Comparison of ENCODE assay signal across 23 cellular contexts in the genomic region with DNA sequence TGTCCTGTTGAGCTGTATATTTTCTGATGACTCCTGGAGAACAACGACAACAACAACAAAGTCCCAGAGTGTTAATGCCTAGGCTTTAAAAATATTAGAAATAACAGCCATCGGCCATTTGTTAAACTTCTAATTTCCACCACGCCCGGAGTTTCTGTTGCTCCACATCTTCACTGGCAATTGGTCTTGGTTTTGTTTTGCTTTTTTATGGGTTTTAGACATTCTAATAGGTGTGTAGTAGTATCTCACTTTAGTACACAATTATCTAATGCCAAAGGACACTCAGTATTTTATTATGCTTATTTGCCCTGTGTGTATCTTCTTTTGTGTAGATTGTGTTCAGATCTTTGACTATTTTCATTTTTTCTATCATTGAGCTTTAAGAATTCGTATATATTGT. TPM values are rescaled to one million over a fixed set of nuclear protein-coding genes. Genes with fewer than 3 reads are reported as not detected.
DNase-seq lines count a peak whose midpoint lies in the region; ATAC-seq, FAIRE-seq and TF ChIP-seq lines count a peak whose summit lies in the region.
"Had no signal": no experiment of that assay in that cellular context is flagged by ENCODE, and none has a peak within 500 bp of the region (broad histone marks: within the 10 kb centered on the region; RNA-seq: fewer than 3 reads in every experiment).

No MANE protein-coding gene starts in this region.

- H3K4me1 ChIP-seq in HEK293 (ENCODE audit: control insufficient read depth, insufficient read depth, low read length) (no peaks in the 10 kb centered on the region), K562 (replicated peaks in 1 of 2; ENCODE audit: control insufficient read depth in 2 of 2, insufficient read depth in 2 of 2, low read length in 2 of 2) (peaks cover 0 to 5% of the 10 kb centered on the region in 2 experiments; a peak in 2 of 5 replicates), tibial nerve (no peaks in the 10 kb centered on the region)
- H3K4me1 ChIP-seq: BE2C, BLaER1 had no signal

- in situ Hi-C loops in K562 (cut with MboI) = no loop called here

- no peak overlapping the region for H3K4me3 ChIP-seq in HEK293 (ENCODE audit: low read depth, low read length)
- no peak overlapping the region for H3K4me3 ChIP-seq in K562
- H3K4me3 ChIP-seq in tibial nerve = no peak overlapping the region
- H3K4me3 ChIP-seq: BLaER1 had no signal

- intact Hi-C loops in K562 (cut with micrococcal nuclease) = no loop called here

- H3K79me2 ChIP-seq in K562 (ENCODE audit: control insufficient read depth, insufficient read depth, low read length) = peaks cover 25% of the 10 kb centered on the region

- H3K27me3 Mint-ChIP-seq in chondrocyte (ENCODE audit: low read depth) = peaks cover 2% of the 10 kb centered on the region
- H3K27me3 Mint-ChIP-seq: CD4-positive, alpha-beta memory T cell; CD4-positive, CD25-positive, alpha-beta regulatory T cell had no signal

- H3K27ac Mint-ChIP-seq in chondrocyte (ENCODE audit: unreplicated experiment) = no peak overlapping the region
- H3K27ac Mint-ChIP-seq: CD14-positive monocyte; CD4-positive, alpha-beta memory T cell; CD4-positive, CD25-positive, alpha-beta regulatory T cell; CD8-positive, alpha-beta memory T cell had no signal

- H3K27me3 ChIP-seq in K562 (ENCODE audit: control insufficient read depth in 2 of 2, insufficient read depth in 2 of 2, low read length in 2 of 2) (no peaks in the 10 kb centered on the region), tibial nerve (no peaks in the 10 kb centered on the region)
- H3K27me3 ChIP-seq: BE2C had no signal

- 80% methylated on average over 5 of the region's 5 CpGs for WGBS in K562 (ENCODE audit: insufficient coverage, low coverage, missing lambda C conversion rate)
- 77 to 91% methylated on average over 5 of the region's 5 CpGs for WGBS in tibial nerve, 2 donors

- H3K36me3 ChIP-seq in HEK293 (ENCODE audit: control insufficient read depth in 2 of 2, insufficient read depth in 1 of 2, low read length in 2 of 2) (no peaks in the 10 kb centered on the region), K562 (ENCODE audit: control insufficient read depth, insufficient read depth, low read length) (peaks cover 30% of the 10 kb centered on the region), tibial nerve (no peaks in the 10 kb centered on the region)
- H3K36me3 ChIP-seq: BE2C, BLaER1 had no signal

- peaks cover 26% of the 10 kb centered on the region for H3K9me3 Mint-ChIP-seq in chondrocyte (ENCODE audit: low read depth)
- H3K9me3 Mint-ChIP-seq: CD4-positive, CD25-positive, alpha-beta regulatory T cell; CD8-positive, alpha-beta memory T cell had no signal

- no peak for DNase-seq in K562 (ENCODE audit: extremely low read depth in 1 of 4, low spot score in 3 of 4)
- DNase-seq in tibial nerve (ENCODE audit: low spot score in 2 of 2) = no peak
- DNase-seq in chondrocyte (ENCODE audit: low spot score) = no peak
- no peak for DNase-seq in DMS53 treated with DMSO at 0.1 percent for 48 hours (lab: John Stamatoyannopoulos, UW; ENCODE audit: unreplicated experiment)
- DNase-seq: 8988T; BE2C; C1 segment of cervical spinal cord; CD4-positive, alpha-beta memory T cell; CD4-positive, CD25-positive, alpha-beta regulatory T cell; CD8-positive, alpha-beta memory T cell; COR-L47; DMS 273 treated with DMSO at 0.1 percent for 48 hours; DMS153; DMS53; DMS79 treated with DMSO at 0.1 percent for 48 hours; GF-D8 had no signal

- no peak overlapping the region for H3K4me2 ChIP-seq in K562 (ENCODE audit: insufficient read depth, low read length)
- H3K4me2 ChIP-seq: BLaER1 had no signal

- no TSS peak for BruUV-seq in K562 (replicated peaks; lab: Mats Ljungman, UMichigan)

- H3K4me3 Mint-ChIP-seq in chondrocyte (ENCODE audit: unreplicated experiment) = no peak overlapping the region
- H3K4me3 Mint-ChIP-seq: CD14-positive monocyte; CD4-positive, alpha-beta memory T cell; CD4-positive, CD25-positive, alpha-beta regulatory T cell; CD8-positive, alpha-beta memory T cell had no signal

- POLR2A ChIA-PET in HEK293 (lab: Yijun Ruan, JAX) = no interaction called here
- POLR2A ChIA-PET in K562 (lab: Yijun Ruan, JAX) = interaction anchor here (1.5 kb wide), 1 partner anchor 11 kb away, joined by 4 read pairs; no protein-coding TSS in a partner anchor

- no peaks in the 10 kb centered on the region for H3K4me1 Mint-ChIP-seq in chondrocyte (ENCODE audit: low read depth)
- H3K4me1 Mint-ChIP-seq: CD14-positive monocyte; CD4-positive, alpha-beta memory T cell; CD4-positive, CD25-positive, alpha-beta regulatory T cell; CD8-positive, alpha-beta memory T cell had no signal

- no peak for TF ChIP-seq CTCF in HEK293 (tag by site-specific recombination; IDR thresholded peaks at IDR 0.05)
- TF ChIP-seq CTCF in K562 (IDR thresholded peaks at IDR 0.05 in 2 of 3, conservative IDR thresholded peaks at IDR 0.05 in 1 of 3; ENCODE audit: insufficient read depth in 2 of 3, low read depth in 1 of 3, low read length in 3 of 3) = no peak
- TF ChIP-seq CTCF in tibial nerve (IDR thresholded peaks at IDR 0.05) = no peak
- TF ChIP-seq CTCF in chondrocyte (IDR thresholded peaks at IDR 0.05) = no peak

- no peak for ATAC-seq in K562

- H3K9me3 ChIP-seq in HEK293 (ENCODE audit: control insufficient read depth, insufficient read depth, low read depth, low read length) (no peaks in the 10 kb centered on the region), K562 (replicated peaks; ENCODE audit: control insufficient read depth, insufficient read depth, low read depth, low read length) (no peaks in the 10 kb centered on the region), tibial nerve (no peaks in the 10 kb centered on the region)
- H3K9me3 ChIP-seq: BE2C, BLaER1 had no signal

- CTCF ChIA-PET in HEK293 (lab: Yijun Ruan, JAX) (interaction anchor here (0.6 kb wide), 1 partner anchor 258 kb away, joined by 5 read pairs; no protein-coding TSS in a partner anchor), K562 (lab: Yijun Ruan, JAX; ENCODE audit: low intra/inter-chr PET ratio) (no interaction called here)

- H4K20me1 ChIP-seq in K562 (replicated peaks; ENCODE audit: control insufficient read depth, insufficient read depth, low read length) = no peaks in the 10 kb centered on the region
- H4K20me1 ChIP-seq: BLaER1 had no signal

- FAIRE-seq in K562 (lab: Jason Lieb, UNC) = no peak
- FAIRE-seq: A204.1, G401.6, GM12891, GM19239 had no signal

- H3K9ac ChIP-seq in K562 (ENCODE audit: insufficient read depth in 1 of 2, low read depth in 2 of 2, low read length in 2 of 2) = no peak overlapping the region
- H3K9ac ChIP-seq: BLaER1 had no signal

- H3K36me3 Mint-ChIP-seq in chondrocyte (ENCODE audit: low read depth) = no peaks in the 10 kb centered on the region
- H3K36me3 Mint-ChIP-seq: CD14-positive monocyte; CD4-positive, alpha-beta memory T cell; CD4-positive, CD25-positive, alpha-beta regulatory T cell; CD8-positive, alpha-beta memory T cell had no signal

- no peak overlapping the region for H3K27ac ChIP-seq in HEK293 (ENCODE audit: extremely low read depth, low read depth, low read length)
- H3K27ac ChIP-seq in K562 (ENCODE audit: extremely low read depth, low read depth, low read length) = no peak overlapping the region
- H3K27ac ChIP-seq in tibial nerve = no peak overlapping the region
- H3K27ac ChIP-seq: BLaER1 had no signal

- H2AFZ ChIP-seq in K562 (ENCODE audit: low read depth, low read length) = no peak overlapping the region

- TF ChIP-seq EP300 in K562 (IDR thresholded peaks at IDR 0.05; ENCODE audit: low read length) (no peak), tibial nerve (IDR thresholded peaks at IDR 0.05) (no peak)

- H3K9me1 ChIP-seq in K562 (ENCODE audit: control insufficient read depth, insufficient read depth, low read length) = no peaks in the 10 kb centered on the region

- no peak for TF ChIP-seq RAD21 in K562 (CRISPR knock-in tag; conservative IDR thresholded peaks at IDR 0.05 in 1 of 2, IDR thresholded peaks at IDR 0.05 in 1 of 2)

- no peak for TF ChIP-seq POLR2A in K562 (conservative IDR thresholded peaks at IDR 0.05)
- no peak for TF ChIP-seq POLR2A in tibial nerve (IDR thresholded peaks at IDR 0.05)

RNA-seq across cellular contexts. Expression of gene MAGEA12, which starts 5.0 kb away (rescaled TPM):
- total RNA-seq in K562 (2011; cell fraction: chromatin; rRNA removed; ENCODE audit: low replicate concordance) = 26.1 and 44.4 TPM in 2 replicates
- total RNA-seq in K562 (2011; cell fraction: nucleolus; rRNA removed) = 32.0 and 38.4 TPM in 2 replicates
- 25.9 and 32.9 TPM in 2 replicates for total RNA-seq in K562 (2011; cell fraction: nucleoplasm; rRNA removed)
- 93.3 and 103 TPM in 2 replicates for total RNA-seq in K562 (2014; rRNA removed)
- 64.0 and 71.3 TPM in 2 replicates for total RNA-seq in K562 (2014; rRNA removed; fragmentation: Illumina TruSeq; extraction: Trizol)
- 77.4 and 78.2 TPM in 2 replicates for total RNA-seq in K562 (2015; rRNA removed; fragmentation: Illumina TruSeq; extraction: Trizol)
- 76.2 and 80.4 TPM in 2 replicates for total RNA-seq in K562 (2021)
- polyA plus RNA-seq in K562 (2011; rRNA removed) = 87.8 and 93.3 TPM in 2 replicates
- 88.8 and 131 TPM in 2 replicates for polyA plus RNA-seq in K562 (2011; cell fraction: cytosol; rRNA removed)
- 66.7 and 76.6 TPM in 2 replicates for polyA plus RNA-seq in K562 (2011; cell fraction: nucleus; rRNA removed)
- polyA plus RNA-seq in K562 (2012) = 63.9 and 70.3 TPM in 2 replicates
- polyA plus RNA-seq in K562 (2014; fragmentation: Illumina TruSeq; extraction: Trizol) = 91.2 and 91.4 TPM in 2 replicates
- 10 to 100 TPM; 53.4 to 74.0 TPM for polyA plus RNA-seq in K562 (2014; fragmentation: Nextera tagmentation; extraction: Ambion mirVana)
- 95.5 and 101 TPM in 2 replicates for polyA plus RNA-seq in K562 (2014; rRNA removed)
- 46.4 and 53.9 TPM in 2 replicates for polyA minus RNA-seq in K562 (2011; rRNA and poly(A)+ RNA removed)
- 29.9 and 39.7 TPM in 2 replicates for polyA minus RNA-seq in K562 (2011; cell fraction: cytosol; rRNA and poly(A)+ RNA removed)
- polyA minus RNA-seq in K562 (2011; cell fraction: nucleus; rRNA and poly(A)+ RNA removed) = 17.8 and 29.2 TPM in 2 replicates
- not detected for total RNA-seq in tibial nerve
- total RNA-seq in chondrocyte = not detected in 3 replicates
- total RNA-seq: CD4-positive, alpha-beta memory T cell; CD4-positive, CD25-positive, alpha-beta regulatory T cell; CD8-positive, alpha-beta memory T cell had no signal
- polyA plus RNA-seq: CD14-positive monocyte; CD4-positive, alpha-beta memory T cell; CD4-positive, CD25-positive, alpha-beta regulatory T cell; CD8-positive, alpha-beta memory T cell had no signal

RNA-seq across cellular contexts. Expression of gene CSAG1, which starts 5.0 kb away (rescaled TPM):
- total RNA-seq in K562 (2011; cell fraction: chromatin; rRNA removed; ENCODE audit: low replicate concordance) = 8.6 and 12.9 TPM in 2 replicates
- total RNA-seq in K562 (2011; cell fraction: nucleolus; rRNA removed) = 7.0 and 8.4 TPM in 2 replicates
- 10.9 and 18.6 TPM in 2 replicates for total RNA-seq in K562 (2011; cell fraction: nucleoplasm; rRNA removed)
- total RNA-seq in K562 (2014; rRNA removed) = 43.1 and 64.4 TPM in 2 replicates
- total RNA-seq in K562 (2014; rRNA removed; fragmentation: Illumina TruSeq; extraction: Trizol) = 57.6 and 62.1 TPM in 2 replicates
- total RNA-seq in K562 (2015; rRNA removed; fragmentation: Illumina TruSeq; extraction: Trizol) = 79.3 and 85.1 TPM in 2 replicates
- total RNA-seq in K562 (2021) = 56.2 and 58.3 TPM in 2 replicates
- 57.9 and 59.2 TPM in 2 replicates for polyA plus RNA-seq in K562 (2011; rRNA removed)
- polyA plus RNA-seq in K562 (2011; cell fraction: cytosol; rRNA removed) = 24.2 and 36.1 TPM in 2 replicates
- 62.9 and 63.2 TPM in 2 replicates for polyA plus RNA-seq in K562 (2011; cell fraction: nucleus; rRNA removed)
- 98.6 and 106 TPM in 2 replicates for polyA plus RNA-seq in K562 (2012)
- 89.8 and 117 TPM in 2 replicates for polyA plus RNA-seq in K562 (2014; fragmentation: Illumina TruSeq; extraction: Trizol)
- 100 to 1,000 TPM; 158 to 170 TPM for polyA plus RNA-seq in K562 (2014; fragmentation: Nextera tagmentation; extraction: Ambion mirVana)
- polyA plus RNA-seq in K562 (2014; rRNA removed) = 51.0 and 72.4 TPM in 2 replicates
- 9.6 and 13.9 TPM in 2 replicates for polyA minus RNA-seq in K562 (2011; rRNA and poly(A)+ RNA removed)
- 7.8 and 11.5 TPM in 2 replicates for polyA minus RNA-seq in K562 (2011; cell fraction: cytosol; rRNA and poly(A)+ RNA removed)
- polyA minus RNA-seq in K562 (2011; cell fraction: nucleus; rRNA and poly(A)+ RNA removed) = 5.1 and 8.0 TPM in 2 replicates
- not detected for total RNA-seq in tibial nerve
- total RNA-seq in chondrocyte = not detected in 3 replicates
- total RNA-seq: CD4-positive, alpha-beta memory T cell; CD4-positive, CD25-positive, alpha-beta regulatory T cell; CD8-positive, alpha-beta memory T cell had no signal
- polyA plus RNA-seq: CD14-positive monocyte; CD4-positive, alpha-beta memory T cell; CD4-positive, CD25-positive, alpha-beta regulatory T cell; CD8-positive, alpha-beta memory T cell had no signal

RNA-seq across cellular contexts. Expression of gene MAGEA2, which starts 15.1 kb away (rescaled TPM):
- 29.4 and 45.2 TPM in 2 replicates for total RNA-seq in K562 (2011; cell fraction: chromatin; rRNA removed; ENCODE audit: low replicate concordance)
- 32.8 and 33.7 TPM in 2 replicates for total RNA-seq in K562 (2011; cell fraction: nucleolus; rRNA removed)
- 30.2 and 34.1 TPM in 2 replicates for total RNA-seq in K562 (2011; cell fraction: nucleoplasm; rRNA removed)
- 39.7 and 43.0 TPM in 2 replicates for total RNA-seq in K562 (2014; rRNA removed)
- total RNA-seq in K562 (2014; rRNA removed; fragmentation: Illumina TruSeq; extraction: Trizol) = 34.9 and 35.6 TPM in 2 replicates
- total RNA-seq in K562 (2015; rRNA removed; fragmentation: Illumina TruSeq; extraction: Trizol) = 33.0 and 37.1 TPM in 2 replicates
- 23.5 and 27.5 TPM in 2 replicates for total RNA-seq in K562 (2021)
- polyA plus RNA-seq in K562 (2011; rRNA removed) = 48.5 and 80.3 TPM in 2 replicates
- polyA plus RNA-seq in K562 (2011; cell fraction: cytosol; rRNA removed) = 25.9 and 66.5 TPM in 2 replicates
- polyA plus RNA-seq in K562 (2011; cell fraction: nucleus; rRNA removed) = 56.9 and 88.0 TPM in 2 replicates
- polyA plus RNA-seq in K562 (2012) = 36.5 and 43.6 TPM in 2 replicates
- polyA plus RNA-seq in K562 (2014; fragmentation: Illumina TruSeq; extraction: Trizol) = 30.5 and 38.8 TPM in 2 replicates
- polyA plus RNA-seq in K562 (2014; fragmentation: Nextera tagmentation; extraction: Ambion mirVana) = 10 to 100 TPM; 18.6 to 32.5 TPM
- 45.1 and 45.2 TPM in 2 replicates for polyA plus RNA-seq in K562 (2014; rRNA removed)
- 21.4 and 46.7 TPM in 2 replicates for polyA minus RNA-seq in K562 (2011; rRNA and poly(A)+ RNA removed)
- 15.7 and 23.9 TPM in 2 replicates for polyA minus RNA-seq in K562 (2011; cell fraction: cytosol; rRNA and poly(A)+ RNA removed)
- 13.5 and 36.5 TPM in 2 replicates for polyA minus RNA-seq in K562 (2011; cell fraction: nucleus; rRNA and poly(A)+ RNA removed)
- not detected for total RNA-seq in tibial nerve
- total RNA-seq in chondrocyte = not detected in 3 replicates
- total RNA-seq: CD4-positive, alpha-beta memory T cell; CD4-positive, CD25-positive, alpha-beta regulatory T cell; CD8-positive, alpha-beta memory T cell had no signal
- polyA plus RNA-seq: CD14-positive monocyte; CD4-positive, alpha-beta memory T cell; CD4-positive, CD25-positive, alpha-beta regulatory T cell; CD8-positive, alpha-beta memory T cell had no signal

RNA-seq across cellular contexts. Expression of gene CSAG3, which starts 20.5 kb away (rescaled TPM):
- total RNA-seq in K562 (2011; cell fraction: chromatin; rRNA removed; ENCODE audit: low replicate concordance) = 12.2 and 24.4 TPM in 2 replicates
- 9.9 and 11.5 TPM in 2 replicates for total RNA-seq in K562 (2011; cell fraction: nucleolus; rRNA removed)
- 17.6 and 19.8 TPM in 2 replicates for total RNA-seq in K562 (2011; cell fraction: nucleoplasm; rRNA removed)
- total RNA-seq in K562 (2014; rRNA removed) (3.9 and 4.2 TPM in 2 replicates), K562 (2014; rRNA removed; fragmentation: Illumina TruSeq; extraction: Trizol) (11.7 and 11.9 TPM in 2 replicates), K562 (2015; rRNA removed; fragmentation: Illumina TruSeq; extraction: Trizol) (14.4 and 17.8 TPM in 2 replicates), K562 (2021) (12.3 and 12.7 TPM in 2 replicates), tibial nerve (not detected), chondrocyte (not detected in 3 replicates)
- polyA plus RNA-seq in K562 (2011; rRNA removed) (18.0 and 36.6 TPM in 2 replicates), K562 (2014; fragmentation: Illumina TruSeq; extraction: Trizol) (26.0 and 32.8 TPM in 2 replicates), K562 (2014; fragmentation: Nextera tagmentation; extraction: Ambion mirVana) (10 to 100 TPM; 17.6 to 23.1 TPM), K562 (2014; rRNA removed) (18.3 and 21.1 TPM in 2 replicates)
- 8.6 and 27.3 TPM in 2 replicates for polyA plus RNA-seq in K562 (2011; cell fraction: cytosol; rRNA removed)
- polyA plus RNA-seq in K562 (2011; cell fraction: nucleus; rRNA removed) = 57.2 and 147 TPM in 2 replicates
- 14.5 and 28.7 TPM in 2 replicates for polyA plus RNA-seq in K562 (2012)
- polyA minus RNA-seq in K562 (2011; rRNA and poly(A)+ RNA removed) = 3.5 and 6.1 TPM in 2 replicates
- polyA minus RNA-seq in K562 (2011; cell fraction: cytosol; rRNA and poly(A)+ RNA removed) = 2.7 and 8.4 TPM in 2 replicates
- 2.2 and 8.6 TPM in 2 replicates for polyA minus RNA-seq in K562 (2011; cell fraction: nucleus; rRNA and poly(A)+ RNA removed)
- total RNA-seq: CD4-positive, alpha-beta memory T cell; CD4-positive, CD25-positive, alpha-beta regulatory T cell; CD8-positive, alpha-beta memory T cell had no signal
- polyA plus RNA-seq: CD14-positive monocyte; CD4-positive, alpha-beta memory T cell; CD8-positive, alpha-beta memory T cell had no signal

RNA-seq across cellular contexts. Expression of gene MAGEA2B, which starts 24.1 kb away (rescaled TPM):
- total RNA-seq in K562 (2011; cell fraction: chromatin; rRNA removed; ENCODE audit: low replicate concordance) = 9.6 and 9.9 TPM in 2 replicates
- 8.0 and 13.3 TPM in 2 replicates for total RNA-seq in K562 (2011; cell fraction: nucleolus; rRNA removed)
- 2.0 and 12.1 TPM in 2 replicates for total RNA-seq in K562 (2011; cell fraction: nucleoplasm; rRNA removed)
- total RNA-seq in K562 (2014; rRNA removed) = 6.5 and 12.6 TPM in 2 replicates
- total RNA-seq in K562 (2014; rRNA removed; fragmentation: Illumina TruSeq; extraction: Trizol) = 3.9 and 6.9 TPM in 2 replicates
- total RNA-seq in K562 (2015; rRNA removed; fragmentation: Illumina TruSeq; extraction: Trizol) = 10.0 and 11.9 TPM in 2 replicates
- total RNA-seq in K562 (2021) = 40.7 and 53.3 TPM in 2 replicates
- polyA plus RNA-seq in K562 (2011; rRNA removed) = 18.3 and 34.3 TPM in 2 replicates
- polyA plus RNA-seq in K562 (2011; cell fraction: cytosol; rRNA removed) = 61.3 and 62.6 TPM in 2 replicates
- 45.6 and 57.3 TPM in 2 replicates for polyA plus RNA-seq in K562 (2011; cell fraction: nucleus; rRNA removed)
- polyA plus RNA-seq in K562 (2012) = 10.3 and 23.2 TPM in 2 replicates
- 15.2 and 29.4 TPM in 2 replicates for polyA plus RNA-seq in K562 (2014; fragmentation: Illumina TruSeq; extraction: Trizol)
- 1 to 10 TPM; 1.9 to 9.6 TPM for polyA plus RNA-seq in K562 (2014; fragmentation: Nextera tagmentation; extraction: Ambion mirVana)
- 13.5 and 21.6 TPM in 2 replicates for polyA plus RNA-seq in K562 (2014; rRNA removed)
- 11.2 and 14.8 TPM in 2 replicates for polyA minus RNA-seq in K562 (2011; rRNA and poly(A)+ RNA removed)
- polyA minus RNA-seq in K562 (2011; cell fraction: cytosol; rRNA and poly(A)+ RNA removed) = 3.7 and 14.9 TPM in 2 replicates
- 3.8 and 8.7 TPM in 2 replicates for polyA minus RNA-seq in K562 (2011; cell fraction: nucleus; rRNA and poly(A)+ RNA removed)
- total RNA-seq in tibial nerve = not detected
- not detected in 3 replicates for total RNA-seq in chondrocyte
- total RNA-seq: CD4-positive, alpha-beta memory T cell; CD4-positive, CD25-positive, alpha-beta regulatory T cell; CD8-positive, alpha-beta memory T cell had no signal
- polyA plus RNA-seq: CD14-positive monocyte; CD4-positive, alpha-beta memory T cell; CD4-positive, CD25-positive, alpha-beta regulatory T cell; CD8-positive, alpha-beta memory T cell had no signal

Comparison
In these comparisons a context has a peak if more than half of its experiments do, and no peak if none do; other contexts are left out.
1. RNA of gene MAGEA12, which starts 5.0 kb away (total RNA-seq): 25.9 to 103 TPM in K562; not detected in tibial nerve and not detected in chondrocyte; every median in the first group is over 10 times any median in the second.
2. RNA of gene MAGEA2, which starts 15.1 kb away (total RNA-seq): 23.5 to 45.2 TPM in K562; not detected in tibial nerve and not detected in chondrocyte; every median in the first group is over 10 times any median in the second.